24 cellular contexts compared by ENCODE assay signal in the genomic region with DNA sequence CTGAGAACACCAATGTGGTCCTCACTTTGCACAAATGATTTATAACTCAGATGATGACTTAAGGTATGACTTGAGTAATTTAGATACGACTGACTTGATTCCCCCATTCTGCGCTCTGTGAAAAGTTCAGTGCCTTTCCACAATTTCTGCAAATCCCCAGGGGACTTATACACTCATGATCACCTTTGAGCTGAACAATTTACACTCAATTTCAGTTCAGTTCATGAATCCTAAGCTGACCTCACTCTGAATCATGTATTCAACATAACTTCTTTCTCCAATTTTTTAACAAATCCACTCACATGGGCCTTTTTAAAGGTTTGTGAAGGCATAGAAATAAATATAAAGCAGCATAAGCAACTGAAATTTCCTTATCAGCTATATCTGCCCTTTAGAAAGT.
"Had no signal": no experiment of that assay in that cellular context is flagged by ENCODE, and none has a peak within 500 bp of the region (broad histone marks: within the 10 kb centered on the region; RNA-seq: fewer than 3 reads in every experiment).

No MANE protein-coding gene starts in this region.

- H3K27me3 ChIP-seq: colonic mucosa, left lung, ovary, sigmoid colon, tibial nerve had no signal

- H3K4me3 Mint-ChIP-seq: activated CD4-positive, alpha-beta T cell treated with anti-CD3 and anti-CD28 coated beads, Interleukin-2, amount 10 ng/mL, durations not matched to agents 24 days and 14 days; activated CD8-positive, alpha-beta T cell treated with anti-CD3 and anti-CD28 coated beads, Interleukin-2, amount 10 ng/mL, durations not matched to agents 7 days and 5 days; activated naive CD4-positive, alpha-beta T cell treated with anti-CD3 and anti-CD28 coated beads, Interleukin-2, amount 10 ng/mL, durations not matched to agents 7 days and 5 days; activated naive CD8-positive, alpha-beta T cell treated with anti-CD3 and anti-CD28 coated beads, Interleukin-2, amount 50 U/mL, for 24 hours; activated T-cell treated with anti-CD3 and anti-CD28 coated beads, Interleukin-2, amount 50 U/mL, for 24 hours; brain; central memory CD8-positive, alpha-beta T cell; memory B cell; naive B cell; T-helper 2 cell treated with Interferon-gamma antibody and Interleukin-4, amounts not matched to agents 5 μg/mL and 100 μg/mL, for 36 hours had no signal

- H3K36me3 Mint-ChIP-seq: activated naive CD4-positive, alpha-beta T cell treated with anti-CD3 and anti-CD28 coated beads, Interleukin-2, amount 10 ng/mL, durations not matched to agents 7 days and 5 days; brain; memory B cell; naive B cell had no signal

- H3K27me3 Mint-ChIP-seq: activated CD4-positive, alpha-beta T cell treated with anti-CD3 and anti-CD28 coated beads, Interleukin-2, amount 10 ng/mL, durations not matched to agents 24 days and 14 days; activated naive CD4-positive, alpha-beta T cell treated with anti-CD3 and anti-CD28 coated beads, Interleukin-2, amount 10 ng/mL, durations not matched to agents 7 days and 5 days; activated naive CD8-positive, alpha-beta T cell treated with anti-CD3 and anti-CD28 coated beads, Interleukin-2, amount 50 U/mL, for 24 hours; activated T-cell treated with anti-CD3 and anti-CD28 coated beads, Interleukin-2, amount 50 U/mL, for 24 hours; brain; naive B cell had no signal

- H3K27ac ChIP-seq: colonic mucosa, left lung, ovary, sigmoid colon had no signal

- H3K9me3 ChIP-seq: colonic mucosa, left lung, mucosa of descending colon, ovary, sigmoid colon, SK-N-SH, tibial nerve had no signal

- H3K4me1 ChIP-seq: colonic mucosa had no signal

- H3K4me1 Mint-ChIP-seq: activated CD4-positive, alpha-beta T cell treated with anti-CD3 and anti-CD28 coated beads, Interleukin-2, amount 10 ng/mL, durations not matched to agents 24 days and 14 days; activated naive CD4-positive, alpha-beta T cell treated with anti-CD3 and anti-CD28 coated beads, Interleukin-2, amount 10 ng/mL, durations not matched to agents 7 days and 5 days; activated naive CD8-positive, alpha-beta T cell treated with anti-CD3 and anti-CD28 coated beads, Interleukin-2, amount 50 U/mL, for 24 hours; central memory CD8-positive, alpha-beta T cell; naive B cell had no signal

- H3K36me3 ChIP-seq: colonic mucosa, left lung, ovary, sigmoid colon, tibial nerve had no signal

- ATAC-seq: activated CD8-positive, alpha-beta T cell treated with anti-CD3 and anti-CD28 coated beads, Interleukin-2, amount 10 ng/mL, durations not matched to agents 7 days and 5 days; activated naive CD8-positive, alpha-beta T cell treated with anti-CD3 and anti-CD28 coated beads, Interleukin-2, amount 50 U/mL, for 24 hours; left lung; mucosa of descending colon; stimulated activated naive CD8-positive, alpha-beta T cell treated with anti-CD3 and anti-CD28 coated beads, Interleukin-15, Interleukin-2, amounts not matched to agents 100 U/mL and 50 U/mL, for 24 hours had no signal

- FAIRE-seq: frontal cortex, kidney, urothelium cell line had no signal

- H3K9me3 Mint-ChIP-seq: activated naive CD4-positive, alpha-beta T cell treated with anti-CD3 and anti-CD28 coated beads, Interleukin-2, amount 10 ng/mL, durations not matched to agents 7 days and 5 days; activated naive CD8-positive, alpha-beta T cell treated with anti-CD3 and anti-CD28 coated beads, Interleukin-2, amount 50 U/mL, for 24 hours; activated T-cell treated with anti-CD3 and anti-CD28 coated beads, Interleukin-2, amount 50 U/mL, for 24 hours; central memory CD8-positive, alpha-beta T cell; memory B cell; naive B cell; T-helper 2 cell treated with Interferon-gamma antibody and Interleukin-4, amounts not matched to agents 5 μg/mL and 100 μg/mL, for 36 hours had no signal

- H3K4me3 ChIP-seq: colonic mucosa, left lung, mucosa of descending colon, ovary, sigmoid colon, tibial nerve had no signal

- H3K27ac Mint-ChIP-seq: activated CD4-positive, alpha-beta T cell treated with anti-CD3 and anti-CD28 coated beads, Interleukin-2, amount 10 ng/mL, durations not matched to agents 24 days and 14 days; activated CD8-positive, alpha-beta T cell treated with anti-CD3 and anti-CD28 coated beads, Interleukin-2, amount 10 ng/mL, durations not matched to agents 7 days and 5 days; activated naive CD4-positive, alpha-beta T cell treated with anti-CD3 and anti-CD28 coated beads, Interleukin-2, amount 10 ng/mL, durations not matched to agents 7 days and 5 days; activated naive CD8-positive, alpha-beta T cell treated with anti-CD3 and anti-CD28 coated beads, Interleukin-2, amount 50 U/mL, for 24 hours; activated T-cell treated with anti-CD3 and anti-CD28 coated beads, Interleukin-2, amount 50 U/mL, for 24 hours; memory B cell; T-helper 2 cell treated with Interferon-gamma antibody and Interleukin-4, amounts not matched to agents 5 μg/mL and 100 μg/mL, for 36 hours had no signal

- DNase-seq: activated CD4-positive, alpha-beta T cell treated with anti-CD3 and anti-CD28 coated beads, Interleukin-2, amount 10 ng/mL, durations not matched to agents 24 days and 14 days; activated CD8-positive, alpha-beta T cell treated with anti-CD3 and anti-CD28 coated beads, Interleukin-2, amount 10 ng/mL, durations not matched to agents 7 days and 5 days; activated naive CD4-positive, alpha-beta T cell treated with anti-CD3 and anti-CD28 coated beads, Interleukin-2, amount 10 ng/mL, durations not matched to agents 7 days and 5 days; activated naive CD8-positive, alpha-beta T cell treated with anti-CD3 and anti-CD28 coated beads, Interleukin-2, amount 50 U/mL, for 24 hours; activated T-cell treated with anti-CD3 and anti-CD28 coated beads, Interleukin-2, amount 50 U/mL, for 24 hours; anterior cingulate cortex; colonic mucosa; kidney; left lung; mucosa of descending colon; naive B cell; ovary; sigmoid colon; SK-N-SH; stimulated activated CD4-positive, alpha-beta T cell treated with anti-CD3 and anti-CD28 coated beads, Interleukin-1b, Interleukin-23, amount 100 ng/mL, for 48 hours; stimulated activated naive CD8-positive, alpha-beta T cell treated with anti-CD3 and anti-CD28 coated beads, Interleukin-15, Interleukin-2, amounts not matched to agents 100 U/mL and 50 U/mL, for 24 hours; substantia nigra had no signal
